ENCODE assay signal across 8 cellular contexts in genomic region chr15:55741592-55742497, GRCh38. TPM values are rescaled to one million over a fixed set of nuclear protein-coding genes. Genes with fewer than 3 reads are reported as not detected.
DNase-seq lines count a peak whose midpoint lies in the region; ATAC-seq and TF ChIP-seq lines count a peak whose summit lies in the region.

No MANE protein-coding gene starts in this region.

- peak overlapping the region; percentile 87 for H3K4me2 ChIP-seq in skeletal muscle satellite cell (ENCODE audit: low read length)
- no peak overlapping the region for H3K4me2 ChIP-seq in Karpas-422 (ENCODE audit: low read depth, low read length, poor library complexity, severe bottlenecking)

- no peaks in the 10 kb centered on the region for H4K20me1 ChIP-seq in Karpas-422 (ENCODE audit: insufficient read depth, low read depth, low read length)

- no peaks in the 10 kb centered on the region for H3K79me2 ChIP-seq in Karpas-422 (ENCODE audit: low read length)

- H3K9me3 ChIP-seq in BE2C (no peaks in the 10 kb centered on the region), skeletal muscle satellite cell (replicated peaks; ENCODE audit: low read length) (no peaks in the 10 kb centered on the region), Karpas-422 (ENCODE audit: low read length) (no peaks in the 10 kb centered on the region)

- H3K9ac ChIP-seq in skeletal muscle satellite cell (ENCODE audit: low read depth, low read length) = peak overlapping the region; percentile 77
- H3K9ac ChIP-seq in Karpas-422 (ENCODE audit: low read length) = no peak overlapping the region

- H2AFZ ChIP-seq in Karpas-422 (ENCODE audit: low read length) = no peak overlapping the region

- intact Hi-C loops in left ventricle myocardium superior (cut with micrococcal nuclease) = no loop called here

- H3K27me3 ChIP-seq in BE2C = no peaks in the 10 kb centered on the region
- H3K27me3 ChIP-seq in skeletal muscle satellite cell (ENCODE audit: control insufficient read depth, insufficient read depth, low read length) = peaks cover 12% of the 10 kb centered on the region
- no peaks in the 10 kb centered on the region for H3K27me3 ChIP-seq in Karpas-422 (ENCODE audit: low read length)

- H3K4me1 ChIP-seq in BE2C = peaks cover 11% of the 10 kb centered on the region
- peaks cover 12% of the 10 kb centered on the region for H3K4me1 ChIP-seq in skeletal muscle satellite cell (ENCODE audit: control insufficient read depth, insufficient read depth, low read length)
- no peaks in the 10 kb centered on the region for H3K4me1 ChIP-seq in Karpas-422 (ENCODE audit: low read length)

- TF ChIP-seq CTCF in BE2C (IDR thresholded peaks at IDR 0.05; ENCODE audit: low read depth, low read length) = peak; percentile 33; the same call in 1 of the 2 replicates

- H3K4me3 ChIP-seq in BE2C (ENCODE audit: low read depth, low read length) (peak overlapping the region; percentile 97), skeletal muscle satellite cell (ENCODE audit: low read length) (peak overlapping the region; percentile 90), Karpas-422 (ENCODE audit: low read length) (no peak overlapping the region)

- ATAC-seq in HG03442 (IDR thresholded peaks at IDR 0.05; ENCODE audit: unreplicated experiment) (peak; percentile 31), left ventricle myocardium superior (no peak), GM21367 (IDR thresholded peaks at IDR 0.05; ENCODE audit: unreplicated experiment) (no peak), HG02870 (IDR thresholded peaks at IDR 0.05; ENCODE audit: unreplicated experiment) (no peak)

- no peaks in the 10 kb centered on the region for H3K9me2 ChIP-seq in Karpas-422 (replicated peaks; ENCODE audit: insufficient read depth, low read length)

- H3K27ac ChIP-seq in Karpas-422 (ENCODE audit: low read length) = no peak overlapping the region

- H3K36me3 ChIP-seq in BE2C (peaks cover 2% of the 10 kb centered on the region; the same call in 1 of the 2 replicates), skeletal muscle satellite cell (ENCODE audit: insufficient read depth, low read length) (no peaks in the 10 kb centered on the region), Karpas-422 (ENCODE audit: insufficient read depth, low read length) (no peaks in the 10 kb centered on the region)

- DNase-seq in BE2C (peak; percentile 52), left ventricle myocardium superior (peak; percentile 52), Karpas-422 (no peak)
- DNase-seq in activated T-cell treated with anti-CD3 and anti-CD28 coated beads, Interleukin-2, amount 50 U/mL, for 1 hour = peak; percentile 25

RNA-seq across cellular contexts. Expression of gene PRTG, which starts 1.1 kb away (rescaled TPM):
- polyA plus RNA-seq in BE2C (2012; ENCODE audit: insufficient read depth, insufficient read length, low read depth) = 4.6 TPM
- total RNA-seq in left ventricle myocardium superior = 0.77 TPM
- 5.1 and 5.5 TPM in 2 replicates for total RNA-seq in skeletal muscle satellite cell (2012; rRNA removed)
- not detected in 2 replicates for total RNA-seq in Karpas-422 (2014; rRNA removed; shearing (Covaris generic); ENCODE audit: low replicate concordance)
